ENCODE assay signal across 14 cellular contexts in genomic region chr2:64426191-64426952, GRCh38. TPM values are rescaled to one million over a fixed set of nuclear protein-coding genes. Genes with fewer than 3 reads are reported as not detected.
A peak's percentile ranks its signal among the peaks of the same experiment; 100 is the strongest.
DNase-seq lines count a peak whose midpoint lies in the region; ATAC-seq, FAIRE-seq and TF ChIP-seq lines count a peak whose summit lies in the region.
"Had no signal": no experiment of that assay in that cellular context is flagged by ENCODE, and none has a peak within 500 bp of the region (broad histone marks: within the 10 kb centered on the region; RNA-seq: fewer than 3 reads in every experiment).

No MANE protein-coding gene starts in this region.

- H3K4ac ChIP-seq in IMR-90 (ENCODE audit: low read depth, low read length) = no peak overlapping the region

- no peak overlapping the region for H3K56ac ChIP-seq in IMR-90 (ENCODE audit: extremely low read depth, insufficient read depth, low read length)

- peak; percentile 16 for DNase-seq in IMR-90
- DNase-seq in astrocyte (ENCODE audit: low read depth) = peak; percentile 58
- no peak for DNase-seq in left colon
- no peak for DNase-seq in NCI-H1694 treated with DMSO at 0.1 percent for 48 hours (lab: John Stamatoyannopoulos, UW)
- no peak for DNase-seq in activated naive CD4-positive, alpha-beta T cell treated with anti-CD3 and anti-CD28 coated beads, Interleukin-2, amount 50 U/mL, for 16 hours
- no peak for DNase-seq in GM13977 (ENCODE audit: low spot score)
- no peak for DNase-seq in spleen
- DNase-seq: activated CD4-positive, CD25-positive, alpha-beta regulatory T cell; activated naive CD4-positive, alpha-beta T cell; NCI-H345 had no signal

- H3K79me1 ChIP-seq in IMR-90 (ENCODE audit: low read depth in 1 of 2, low read length in 2 of 2) = no peaks in the 10 kb centered on the region

- no CpG with 5 or more reads among the region's 5 CpGs for WGBS in IMR-90 (ENCODE audit: extremely low coverage in 2 of 2, insufficient read length in 1 of 2), 2 experiments
- 68 to 91% (median 81%) methylated on average over 5 of the region's 5 CpGs for WGBS in spleen, 5 donors

- no peak overlapping the region for H2AK5ac ChIP-seq in IMR-90 (ENCODE audit: low read depth, low read length)

- peak overlapping the region; percentile 68 for H3K27ac ChIP-seq in 22Rv1
- no peak overlapping the region for H3K27ac ChIP-seq in IMR-90 (ENCODE audit: insufficient read depth, low read length)
- H3K27ac ChIP-seq in astrocyte (ENCODE audit: low read depth, low read length) = no peak overlapping the region
- no peak overlapping the region for H3K27ac ChIP-seq in spleen

- ATAC-seq in IMR-90 (ENCODE audit: low read depth) (no peak), left colon (peak; percentile 70)

- H4K8ac ChIP-seq in IMR-90 (ENCODE audit: low read depth in 2 of 2, low read length in 2 of 2) = no peak overlapping the region

- TF ChIP-seq RAD21 in IMR-90 (IDR thresholded peaks at IDR 0.05; ENCODE audit: low read length) = no peak

- H2BK15ac ChIP-seq in IMR-90 (ENCODE audit: low read depth, low read length) = no peak overlapping the region

- H3K27me3 ChIP-seq in IMR-90 (ENCODE audit: control insufficient read depth, insufficient read depth, low read length) = peaks cover 13% of the 10 kb centered on the region
- peaks cover 12% of the 10 kb centered on the region for H3K27me3 ChIP-seq in astrocyte (ENCODE audit: insufficient read depth, low read length)
- H3K27me3 ChIP-seq in spleen (replicated peaks in 1 of 7) = no peaks in the 10 kb centered on the region

- no peak overlapping the region for H2BK120ac ChIP-seq in IMR-90 (ENCODE audit: low read depth, low read length)

- no peak for TF ChIP-seq CTCF in 22Rv1 (IDR thresholded peaks at IDR 0.05)
- TF ChIP-seq CTCF in IMR-90 (conservative IDR thresholded peaks at IDR 0.05; ENCODE audit: low read depth, low read length) = no peak
- no peak for TF ChIP-seq CTCF in astrocyte (IDR thresholded peaks at IDR 0.05; ENCODE audit: insufficient read depth, low read depth, low read length)
- TF ChIP-seq CTCF in GM13977 (IDR thresholded peaks at IDR 0.05; ENCODE audit: extremely low read depth, insufficient read depth, missing control alignments) = no peak
- TF ChIP-seq CTCF in spleen (IDR thresholded peaks at IDR 0.05 in 8 of 11, conservative IDR thresholded peaks at IDR 0.05 in 3 of 11) = no peak

- no peak overlapping the region for H2AFZ ChIP-seq in IMR-90 (replicated peaks; ENCODE audit: low read length, poor library complexity)
- H2AFZ ChIP-seq in astrocyte (ENCODE audit: low read depth, low read length) = no peak overlapping the region

- H3K4me1 Mint-ChIP-seq in astrocyte (ENCODE audit: low read depth, unreplicated experiment) = peaks cover 7% of the 10 kb centered on the region

- H3K4me1 ChIP-seq in IMR-90 (ENCODE audit: control insufficient read depth, insufficient read depth, low read length) (no peaks in the 10 kb centered on the region), astrocyte (ENCODE audit: insufficient read depth, low read length) (no peaks in the 10 kb centered on the region), spleen (no peaks in the 10 kb centered on the region)

- H3K9ac ChIP-seq in IMR-90 (ENCODE audit: low read depth, low read length) (no peak overlapping the region), astrocyte (ENCODE audit: low read length) (no peak overlapping the region)

- BruUV-seq in IMR-90 (replicated peaks; lab: Mats Ljungman, UMichigan) = no TSS peak

- no peak overlapping the region for H3K14ac ChIP-seq in IMR-90 (replicated peaks; ENCODE audit: low read depth, low read length)

- no peak overlapping the region for H4K5ac ChIP-seq in IMR-90 (ENCODE audit: low read depth, low read length)

- H3K9me3 Mint-ChIP-seq in astrocyte (ENCODE audit: unreplicated experiment) = no peaks in the 10 kb centered on the region

- H4K91ac ChIP-seq in IMR-90 (ENCODE audit: insufficient read depth, low read depth, low read length) = no peak overlapping the region

- no peak overlapping the region for H3K4me2 ChIP-seq in IMR-90 (ENCODE audit: low read depth, low read length)
- H3K4me2 ChIP-seq in astrocyte (ENCODE audit: low read length) = no peak overlapping the region
- H3K4me2 ChIP-seq: smooth muscle cell had no signal

- H3K4me3 ChIP-seq in IMR-90 (ENCODE audit: insufficient read depth, low read depth, low read length) (no peak overlapping the region), astrocyte (ENCODE audit: insufficient read depth, low read depth, low read length) (no peak overlapping the region), spleen (no peak overlapping the region)
- H3K4me3 ChIP-seq: smooth muscle cell had no signal

- peak overlapping the region; percentile 6 for H3K27ac Mint-ChIP-seq in astrocyte (ENCODE audit: unreplicated experiment)

- in situ Hi-C loops in IMR-90 (cut with MboI; ENCODE audit: low sequenced_read_pairs) = no loop called here
- in situ Hi-C loops in GM13977 (cut with MboI; ENCODE audit: low pct_unique_long_range_greater_than_20kb, low sequenced_read_pairs, unreplicated experiment) = no loop called here

- H4K20me1 ChIP-seq in IMR-90 (ENCODE audit: insufficient read depth, low read length) = no peaks in the 10 kb centered on the region
- H4K20me1 ChIP-seq in astrocyte (ENCODE audit: insufficient read depth, low read length) = no peaks in the 10 kb centered on the region

- H2AK9ac ChIP-seq in IMR-90 (replicated peaks; ENCODE audit: low read depth, low read length, poor library complexity) = no peak overlapping the region

- CTCF ChIA-PET in IMR-90 (lab: Yijun Ruan, JAX) = no interaction called here

- no peak overlapping the region for H2BK5ac ChIP-seq in IMR-90 (ENCODE audit: low read depth, low read length, poor library complexity, severe bottlenecking)

- H3K9me1 ChIP-seq in IMR-90 (ENCODE audit: insufficient read depth, low read length) = no peaks in the 10 kb centered on the region

- H3K9me3 ChIP-seq in IMR-90 (ENCODE audit: control insufficient read depth, insufficient read depth, low read length) (no peaks in the 10 kb centered on the region), astrocyte (ENCODE audit: insufficient read depth, low read depth, low read length) (no peaks in the 10 kb centered on the region), spleen (no peaks in the 10 kb centered on the region)

- POLR2A ChIA-PET in IMR-90 (lab: Charles Lee; ENCODE audit: unreplicated experiment) = no interaction called here

- peaks cover 3% of the 10 kb centered on the region for H3K36me3 Mint-ChIP-seq in astrocyte (ENCODE audit: low read depth, unreplicated experiment)

- H3K36me3 ChIP-seq in IMR-90 (ENCODE audit: control insufficient read depth, insufficient read depth, low read length) (no peaks in the 10 kb centered on the region), astrocyte (ENCODE audit: insufficient read depth, low read length) (no peaks in the 10 kb centered on the region), spleen (no peaks in the 10 kb centered on the region)

- H3K23ac ChIP-seq in IMR-90 (ENCODE audit: low read depth, low read length) = no peak overlapping the region

- H3K18ac ChIP-seq in IMR-90 (ENCODE audit: low read depth, low read length) = no peak overlapping the region

- intact Hi-C loops in IMR-90 (cut with micrococcal nuclease) = no loop called here
- intact Hi-C loops in left colon (cut with DNase I, micrococcal nuclease) = no loop called here
- intact Hi-C loops in spleen (cut with DNase I; ENCODE audit: low total_unique reads) = no loop called here

- TF ChIP-seq POLR2A in IMR-90 (IDR thresholded peaks at IDR 0.05; ENCODE audit: low read depth, low read length) (no peak), spleen (IDR thresholded peaks at IDR 0.05) (no peak)

- no peak overlapping the region for H3K4me3 Mint-ChIP-seq in astrocyte (ENCODE audit: unreplicated experiment)

- FAIRE-seq in astrocyte (lab: Jason Lieb, UNC) = no peak
- FAIRE-seq: D721Med, endothelial cell of umbilical vein had no signal

- H2BK20ac ChIP-seq in IMR-90 (ENCODE audit: low read depth, low read length) = no peak overlapping the region

- peaks cover 9% of the 10 kb centered on the region for H3K27me3 Mint-ChIP-seq in astrocyte (ENCODE audit: low read depth, unreplicated experiment)

- no peaks in the 10 kb centered on the region for H3K79me2 ChIP-seq in astrocyte (ENCODE audit: insufficient read depth, low read length)

- dilution Hi-C loops in IMR-90 (cut with HindIII; ENCODE audit: low sequenced_read_pairs, unreplicated experiment) = no loop called here

TF ChIP-seq in IMR-90, 13 proteins besides CTCF, POLR2A, EP300 and RAD21 (continues in another document):
- TF ChIP-seq, protein P1, sequence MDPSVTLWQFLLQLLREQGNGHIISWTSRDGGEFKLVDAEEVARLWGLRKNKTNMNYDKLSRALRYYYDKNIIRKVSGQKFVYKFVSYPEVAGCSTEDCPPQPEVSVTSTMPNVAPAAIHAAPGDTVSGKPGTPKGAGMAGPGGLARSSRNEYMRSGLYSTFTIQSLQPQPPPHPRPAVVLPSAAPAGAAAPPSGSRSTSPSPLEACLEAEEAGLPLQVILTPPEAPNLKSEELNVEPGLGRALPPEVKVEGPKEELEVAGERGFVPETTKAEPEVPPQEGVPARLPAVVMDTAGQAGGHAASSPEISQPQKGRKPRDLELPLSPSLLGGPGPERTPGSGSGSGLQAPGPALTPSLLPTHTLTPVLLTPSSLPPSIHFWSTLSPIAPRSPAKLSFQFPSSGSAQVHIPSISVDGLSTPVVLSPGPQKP (IDR thresholded peaks at IDR 0.05; ENCODE audit: borderline replicate concordance, low read depth, low read length) = no peak
- no peak for TF ChIP-seq RFX5 (IDR thresholded peaks at IDR 0.05; ENCODE audit: low read depth, low read length)
- TF ChIP-seq CEBPB (IDR thresholded peaks at IDR 0.05; ENCODE audit: low read depth, low read length) = no peak
- TF ChIP-seq MAZ (IDR thresholded peaks at IDR 0.05; ENCODE audit: borderline replicate concordance, low read depth, low read length) = no peak
- TF ChIP-seq BHLHE40 (IDR thresholded peaks at IDR 0.05; ENCODE audit: low read depth, low read length) = no peak
- TF ChIP-seq MAFK (IDR thresholded peaks at IDR 0.05; ENCODE audit: low read depth, low read length) = no peak
- no peak for TF ChIP-seq SMC3 (IDR thresholded peaks at IDR 0.05; ENCODE audit: low read depth, low read length)
- TF ChIP-seq RCOR1 (IDR thresholded peaks at IDR 0.05; ENCODE audit: insufficient replicate concordance, low read length) = no peak
- TF ChIP-seq CHD1 (IDR thresholded peaks at IDR 0.05; ENCODE audit: low read depth, low read length) = no peak
- no peak for TF ChIP-seq NFE2L2 (IDR thresholded peaks at IDR 0.05; ENCODE audit: low read depth, low read length)
- no peak for TF ChIP-seq MXI1 (IDR thresholded peaks at IDR 0.05; ENCODE audit: borderline replicate concordance, low read depth, low read length)
- no peak for TF ChIP-seq FOS (IDR thresholded peaks at IDR 0.05; ENCODE audit: low read depth, low read length)

RNA-seq across cellular contexts. Expression of gene LGALSL, which starts 27.6 kb away (rescaled TPM):
- 1.7 and 2.9 TPM in 2 replicates for total RNA-seq in IMR-90 (2012; rRNA removed)
- 0.86 and 1.1 TPM in 2 replicates for polyA plus RNA-seq in IMR-90 (2012; rRNA removed)
- polyA plus RNA-seq in IMR-90 (2012; cell fraction: cytosol; rRNA removed) = 0.84 and 1.1 TPM in 2 replicates
- polyA plus RNA-seq in IMR-90 (2012; cell fraction: nucleus; rRNA removed; ENCODE audit: low replicate concordance) = 0.20 and 0.62 TPM in 2 replicates
- total RNA-seq in astrocyte = 12.4 and 14.0 TPM in 2 replicates
- 10 to 100 TPM; 43.6 to 45.5 TPM for total RNA-seq in left colon
- total RNA-seq in spleen = 10 to 100 TPM in 6 of 7 donors, 1 to 10 TPM in 1; 8.2 to 16.6 (median 13.3) TPM
- polyA plus RNA-seq in spleen = 1 to 10 TPM; 2.4 to 4.8 (median 2.4) TPM

Comparison
In these comparisons a context has a peak if more than half of its experiments do, and no peak if none do; other contexts are left out.
1. DNase-seq: peak in IMR-90 (single experiment) and astrocyte (single experiment); none in left colon (0 of 2), NCI-H1694 treated with DMSO at 0.1 percent for 48 hours (single experiment), activated naive CD4-positive, alpha-beta T cell treated with anti-CD3 and anti-CD28 coated beads, Interleukin-2, amount 50 U/mL, for 16 hours (single experiment), GM13977 (single experiment) and spleen (single experiment).